ENCODE assay signal across 8 cellular contexts in genomic region chr7:143289421-143289820, GRCh38. TPM values are rescaled to one million over a fixed set of nuclear protein-coding genes. Genes with fewer than 3 reads are reported as not detected.
DNase-seq lines count a peak whose midpoint lies in the region; ATAC-seq and TF ChIP-seq lines count a peak whose summit lies in the region.

No MANE protein-coding gene starts in this region.

- TF ChIP-seq CTCF in BE2C (IDR thresholded peaks at IDR 0.05; ENCODE audit: low read depth, low read length) (no peak), IMR-90 (conservative IDR thresholded peaks at IDR 0.05; ENCODE audit: low read depth, low read length) (no peak), astrocyte of the cerebellum (IDR thresholded peaks at IDR 0.05; ENCODE audit: low read depth, low read length, missing control alignments) (no peak)

- no peak overlapping the region for H4K91ac ChIP-seq in IMR-90 (ENCODE audit: insufficient read depth, low read depth, low read length)

- no peak overlapping the region for H2BK20ac ChIP-seq in IMR-90 (ENCODE audit: low read depth, low read length)

- H3K4me3 ChIP-seq in BE2C (ENCODE audit: low read depth, low read length) (peak overlapping the region; percentile 99), IMR-90 (ENCODE audit: insufficient read depth, low read depth, low read length) (peak overlapping the region; percentile 93; the same call in 1 of the 2 replicates), astrocyte of the cerebellum (ENCODE audit: low read depth, low read length) (peak overlapping the region; percentile 92), muscle layer of colon (ENCODE audit: low read depth in 1 of 2, low read length in 2 of 2) (peak overlapping the region; percentile 71 to 90)

- POLR2A ChIA-PET in IMR-90 (lab: Charles Lee; ENCODE audit: unreplicated experiment) = no interaction called here

- no peak for ATAC-seq in IMR-90 (ENCODE audit: low read depth)
- ATAC-seq in GM21390 (IDR thresholded peaks at IDR 0.05; ENCODE audit: unreplicated experiment) = no peak
- ATAC-seq in HG03520 (IDR thresholded peaks at IDR 0.05; ENCODE audit: unreplicated experiment) = no peak
- ATAC-seq in HG03457 (IDR thresholded peaks at IDR 0.05; ENCODE audit: unreplicated experiment) = no peak

- H3K4ac ChIP-seq in IMR-90 (ENCODE audit: low read depth, low read length) = no peak overlapping the region; the same call in 1 of the 2 replicates

- H3K9me3 ChIP-seq in BE2C (no peaks in the 10 kb centered on the region), IMR-90 (ENCODE audit: control insufficient read depth, insufficient read depth, low read length) (no peaks in the 10 kb centered on the region), muscle layer of colon (ENCODE audit: low read length) (no peaks in the 10 kb centered on the region)

- H4K20me1 ChIP-seq in IMR-90 (ENCODE audit: insufficient read depth, low read length) = peaks cover 9% of the 10 kb centered on the region; the same call in 1 of the 2 replicates

- no peak overlapping the region for H2BK15ac ChIP-seq in IMR-90 (ENCODE audit: low read depth, low read length)

- CTCF ChIA-PET in IMR-90 (lab: Yijun Ruan, JAX) = no interaction called here

- WGBS in IMR-90 (ENCODE audit: extremely low coverage in 2 of 2, insufficient read length in 1 of 2), 2 experiments = 0% methylated on average over 2 of the region's 6 CpGs; no CpG with 5 or more reads in 1 of the 2 experiments

- H3K4me1 ChIP-seq in BE2C (peaks cover 1% of the 10 kb centered on the region), IMR-90 (ENCODE audit: control insufficient read depth, insufficient read depth, low read length) (peaks cover 5% of the 10 kb centered on the region; the same call in 1 of the 2 replicates), muscle layer of colon (ENCODE audit: insufficient read depth, low read length) (peaks cover 24% of the 10 kb centered on the region)

- no peak for TF ChIP-seq POLR2A in IMR-90 (IDR thresholded peaks at IDR 0.05; ENCODE audit: low read depth, low read length)

- H3K27me3 ChIP-seq in BE2C = no peaks in the 10 kb centered on the region
- no peaks in the 10 kb centered on the region for H3K27me3 ChIP-seq in IMR-90 (ENCODE audit: control insufficient read depth, insufficient read depth, low read length)
- H3K27me3 ChIP-seq in muscle layer of colon (ENCODE audit: control insufficient read depth in 1 of 2, insufficient read depth in 2 of 2, low read length in 2 of 2) = no peaks in the 10 kb centered on the region

- no peak overlapping the region for H2AFZ ChIP-seq in IMR-90 (replicated peaks; ENCODE audit: low read length, poor library complexity)

- no peak overlapping the region for H3K18ac ChIP-seq in IMR-90 (ENCODE audit: low read depth, low read length)

- peak overlapping the region; percentile 77; the same call in 1 of the 2 replicates for H2AK5ac ChIP-seq in IMR-90 (ENCODE audit: low read depth, low read length)

- peak overlapping the region; percentile 99; the same call in 1 of the 2 replicates for H3K23ac ChIP-seq in IMR-90 (ENCODE audit: low read depth, low read length)

- dilution Hi-C loops in IMR-90 (cut with HindIII; ENCODE audit: low sequenced_read_pairs, unreplicated experiment) = no loop called here

- TSS peak; percentile 46 for BruUV-seq in IMR-90 (replicated peaks; lab: Mats Ljungman, UMichigan)

- H3K27ac ChIP-seq in IMR-90 (ENCODE audit: insufficient read depth, low read length) (no peak overlapping the region; the same call in 1 of the 2 replicates), muscle layer of colon (ENCODE audit: low read depth, low read length) (peak overlapping the region; percentile 74)

- in situ Hi-C loops in IMR-90 (cut with MboI; ENCODE audit: low sequenced_read_pairs) = no loop called here
- in situ Hi-C loops in astrocyte of the cerebellum (cut with HindIII; ENCODE audit: low sequenced_read_pairs) = no loop called here

- peaks cover 13 to 39% of the 10 kb centered on the region in 2 experiments; a peak in 3 of 4 replicates for H3K79me1 ChIP-seq in IMR-90 (ENCODE audit: low read depth in 1 of 2, low read length in 2 of 2)

- intact Hi-C loops in IMR-90 (cut with micrococcal nuclease) = no loop called here

- H3K9me1 ChIP-seq in IMR-90 (ENCODE audit: insufficient read depth, low read length) = peaks cover 6% of the 10 kb centered on the region; the same call in 1 of the 2 replicates

- H3K56ac ChIP-seq in IMR-90 (ENCODE audit: extremely low read depth, insufficient read depth, low read length) = peak overlapping the region; percentile 90

- H4K8ac ChIP-seq in IMR-90 (ENCODE audit: low read depth in 2 of 2, low read length in 2 of 2) = no peak overlapping the region

- peak overlapping the region; percentile 66 for H2BK5ac ChIP-seq in IMR-90 (ENCODE audit: low read depth, low read length, poor library complexity, severe bottlenecking)

- no peak overlapping the region; the same call in 1 of the 2 replicates for H2BK120ac ChIP-seq in IMR-90 (ENCODE audit: low read depth, low read length)

- H3K36me3 ChIP-seq in BE2C (peaks cover 38% of the 10 kb centered on the region), IMR-90 (ENCODE audit: control insufficient read depth, insufficient read depth, low read length) (peaks cover 16% of the 10 kb centered on the region), muscle layer of colon (ENCODE audit: insufficient read depth, low read length) (peaks cover 23% of the 10 kb centered on the region)

- H2AK9ac ChIP-seq in IMR-90 (replicated peaks; ENCODE audit: low read depth, low read length, poor library complexity) = peak overlapping the region; percentile 44

- peak overlapping the region; percentile 94; the same call in 1 of the 2 replicates for H3K14ac ChIP-seq in IMR-90 (replicated peaks; ENCODE audit: low read depth, low read length)

- peak overlapping the region; percentile 82 for H3K4me2 ChIP-seq in IMR-90 (ENCODE audit: low read depth, low read length)

- peak overlapping the region; percentile 85; the same call in 1 of the 2 replicates for H3K9ac ChIP-seq in IMR-90 (ENCODE audit: low read depth, low read length)
- H3K9ac ChIP-seq in muscle layer of colon (ENCODE audit: low read length) = no peak overlapping the region

- TF ChIP-seq RAD21 in IMR-90 (IDR thresholded peaks at IDR 0.05; ENCODE audit: low read length) = no peak

- DNase-seq in BE2C (no peak), IMR-90 (peak; percentile 48), astrocyte of the cerebellum (ENCODE audit: low read depth) (no peak), KG1 (lab: John Stamatoyannopoulos, UW) (no peak)

- H4K5ac ChIP-seq in IMR-90 (ENCODE audit: low read depth, low read length) = no peak overlapping the region

TF ChIP-seq in IMR-90, 13 proteins besides CTCF, POLR2A, EP300 and RAD21:
- TF ChIP-seq, protein P1, sequence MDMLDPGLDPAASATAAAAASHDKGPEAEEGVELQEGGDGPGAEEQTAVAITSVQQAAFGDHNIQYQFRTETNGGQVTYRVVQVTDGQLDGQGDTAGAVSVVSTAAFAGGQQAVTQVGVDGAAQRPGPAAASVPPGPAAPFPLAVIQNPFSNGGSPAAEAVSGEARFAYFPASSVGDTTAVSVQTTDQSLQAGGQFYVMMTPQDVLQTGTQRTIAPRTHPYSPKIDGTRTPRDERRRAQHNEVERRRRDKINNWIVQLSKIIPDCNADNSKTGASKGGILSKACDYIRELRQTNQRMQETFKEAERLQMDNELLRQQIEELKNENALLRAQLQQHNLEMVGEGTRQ (IDR thresholded peaks at IDR 0.05; ENCODE audit: low read depth, low read length) = no peak
- TF ChIP-seq MAFK (IDR thresholded peaks at IDR 0.05; ENCODE audit: low read depth, low read length) (no peak), RCOR1 (IDR thresholded peaks at IDR 0.05; ENCODE audit: insufficient replicate concordance, low read length) (no peak), FOS (IDR thresholded peaks at IDR 0.05; ENCODE audit: low read depth, low read length) (no peak), BHLHE40 (IDR thresholded peaks at IDR 0.05; ENCODE audit: low read depth, low read length) (no peak), MXI1 (IDR thresholded peaks at IDR 0.05; ENCODE audit: borderline replicate concordance, low read depth, low read length) (no peak), RFX5 (IDR thresholded peaks at IDR 0.05; ENCODE audit: low read depth, low read length) (no peak), MAZ (IDR thresholded peaks at IDR 0.05; ENCODE audit: borderline replicate concordance, low read depth, low read length) (no peak), CHD1 (IDR thresholded peaks at IDR 0.05; ENCODE audit: low read depth, low read length) (no peak)
TF ChIP-seq in IMR-90: peak in this region for 0.

RNA-seq across cellular contexts. Expression of gene CASP2, which starts 1.3 kb away (rescaled TPM):
- 20.5 TPM for polyA plus RNA-seq in BE2C (2012; ENCODE audit: insufficient read depth, insufficient read length, low read depth)
- 18.6 and 25.6 TPM in 2 replicates for total RNA-seq in IMR-90 (2012; rRNA removed)
- 14.3 and 15.4 TPM in 2 replicates for polyA plus RNA-seq in IMR-90 (2012; rRNA removed)
- polyA plus RNA-seq in IMR-90 (2012; cell fraction: cytosol; rRNA removed) = 4.9 and 7.1 TPM in 2 replicates
- polyA plus RNA-seq in IMR-90 (2012; cell fraction: nucleus; rRNA removed; ENCODE audit: low replicate concordance) = 19.9 and 31.5 TPM in 2 replicates

RNA-seq across cellular contexts. Expression of gene TMEM139, which starts 4.7 kb away (rescaled TPM):
- 0.94 TPM for polyA plus RNA-seq in BE2C (2012; ENCODE audit: insufficient read depth, insufficient read length, low read depth)
- not detected in 2 replicates for total RNA-seq in IMR-90 (2012; rRNA removed)
- polyA plus RNA-seq in IMR-90 (2012; rRNA removed) = 0.07 TPM in 1 of 2 replicates, not detected in the other
- polyA plus RNA-seq in IMR-90 (2012; cell fraction: cytosol; rRNA removed) = 0.42 TPM in 1 of 2 replicates, not detected in the other
- polyA plus RNA-seq in IMR-90 (2012; cell fraction: nucleus; rRNA removed; ENCODE audit: low replicate concordance) = 0.05 and 0.06 TPM in 2 replicates

RNA-seq across cellular contexts. Expression of gene GSTK1, which starts 26.2 kb away (rescaled TPM):
- polyA plus RNA-seq in BE2C (2012; ENCODE audit: insufficient read depth, insufficient read length, low read depth) = 28.7 TPM
- 60.0 and 64.9 TPM in 2 replicates for total RNA-seq in IMR-90 (2012; rRNA removed)
- 109 and 111 TPM in 2 replicates for polyA plus RNA-seq in IMR-90 (2012; rRNA removed)
- 98.8 and 119 TPM in 2 replicates for polyA plus RNA-seq in IMR-90 (2012; cell fraction: cytosol; rRNA removed)
- polyA plus RNA-seq in IMR-90 (2012; cell fraction: nucleus; rRNA removed; ENCODE audit: low replicate concordance) = 202 and 254 TPM in 2 replicates

RNA-seq across cellular contexts. Expression of gene CLCN1, which starts 26.5 kb away (rescaled TPM):
- not detected for polyA plus RNA-seq in BE2C (2012; ENCODE audit: insufficient read depth, insufficient read length, low read depth)
- total RNA-seq in IMR-90 (2012; rRNA removed) = not detected in 2 replicates
- polyA plus RNA-seq in IMR-90 (2012; rRNA removed) = not detected in 2 replicates
- polyA plus RNA-seq in IMR-90 (2012; cell fraction: cytosol; rRNA removed) = not detected in 2 replicates
- polyA plus RNA-seq in IMR-90 (2012; cell fraction: nucleus; rRNA removed; ENCODE audit: low replicate concordance) = not detected in 2 replicates
